In the genomic region with DNA sequence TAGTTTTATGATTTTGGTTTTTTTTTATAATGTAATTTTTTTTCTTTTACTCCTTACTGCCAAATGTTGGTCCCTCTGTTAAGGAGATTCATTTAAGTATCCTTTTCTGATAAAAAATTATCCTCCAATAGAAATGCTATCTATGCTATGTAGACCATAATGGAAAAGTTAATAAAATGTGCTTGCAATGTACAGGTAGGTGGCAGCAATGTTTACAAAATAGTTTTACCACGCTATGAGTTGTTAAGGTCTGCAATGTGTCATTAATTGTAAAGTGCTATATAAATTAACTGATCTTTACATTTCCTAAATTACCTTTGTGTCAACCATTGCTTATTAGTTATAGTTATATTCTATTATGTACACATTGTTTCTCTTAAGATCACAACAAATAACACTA, we compare ENCODE assay signal across 8 cellular contexts. TPM values are rescaled to one million over a fixed set of nuclear protein-coding genes. Genes with fewer than 3 reads are reported as not detected.
A peak's percentile ranks its signal among the peaks of the same experiment; 100 is the strongest.
DNase-seq lines count a peak whose midpoint lies in the region; ATAC-seq and TF ChIP-seq lines count a peak whose summit lies in the region.

No MANE protein-coding gene starts in this region.

- no peaks in the 10 kb centered on the region for H3K9me2 ChIP-seq in PC-3 (replicated peaks; ENCODE audit: low read length)

- no peaks in the 10 kb centered on the region for H3K9me3 Mint-ChIP-seq in CD8-positive, alpha-beta T cell
- H3K9me3 Mint-ChIP-seq in WTC11: peaks cover 3% of the 10 kb centered on the region; the same call in 1 of the 2 replicates

- no peak overlapping the region for H3K4me2 ChIP-seq in PC-3 (ENCODE audit: low read length)

- intact Hi-C loops in CD8-positive, alpha-beta T cell (cut with DNase I, micrococcal nuclease): loop anchor here (1.0 to 10.0 kb wide), 7 partner anchors 33 to 796 kb away; no protein-coding TSS in a partner anchor
- intact Hi-C loops in PC-3 (cut with micrococcal nuclease) (loop anchor here (1.0 to 10.0 kb wide), 5 partner anchors 68 to 626 kb away; no protein-coding TSS in a partner anchor), lower leg skin (cut with DNase I; ENCODE audit: low total_unique reads) (no loop called here), head of caudate nucleus (cut with DNase I) (no loop called here)

- H3F3A ChIP-seq in PC-3 (ENCODE audit: low read length, unreplicated experiment): no peaks in the 10 kb centered on the region

- H3K4me1 Mint-ChIP-seq in CD8-positive, alpha-beta T cell (ENCODE audit: low read depth): peaks cover 17% of the 10 kb centered on the region
- H3K4me1 Mint-ChIP-seq in WTC11: peaks cover 5% of the 10 kb centered on the region; the same call in 1 of the 2 replicates

- TF ChIP-seq POLR2A in lower leg skin (IDR thresholded peaks at IDR 0.05): no peak

- BruUV-seq in PC-3 (replicated peaks; lab: Mats Ljungman, UMichigan): no TSS peak

- H3K27ac ChIP-seq in CD8-positive, alpha-beta T cell (ENCODE audit: low read depth, low read length): no peak overlapping the region
- H3K27ac ChIP-seq in PC-3 (ENCODE audit: low read length): no peak overlapping the region

- no peaks in the 10 kb centered on the region for H3K36me3 ChIP-seq in CD8-positive, alpha-beta T cell (ENCODE audit: insufficient read depth, low read length)
- H3K36me3 ChIP-seq in PC-3 (ENCODE audit: low read depth, low read length): no peaks in the 10 kb centered on the region
- H3K36me3 ChIP-seq in kidney epithelial cell (ENCODE audit: control insufficient read depth, insufficient read depth, low read length): no peaks in the 10 kb centered on the region

- no peak overlapping the region for H2AFZ ChIP-seq in PC-3 (ENCODE audit: low read length)

- POLR2A ChIA-PET in CD8-positive, alpha-beta T cell (lab: Charles Lee): no interaction called here
- POLR2A ChIA-PET in PC-3 (lab: Charles Lee; ENCODE audit: unreplicated experiment): no interaction called here
- POLR2A ChIA-PET in WTC11 (lab: Charles Lee): no interaction called here

- H3K79me2 ChIP-seq in PC-3 (ENCODE audit: low read length): peaks cover 12% of the 10 kb centered on the region

- peaks cover 12% of the 10 kb centered on the region for H3K36me3 Mint-ChIP-seq in CD8-positive, alpha-beta T cell
- H3K36me3 Mint-ChIP-seq in WTC11: no peaks in the 10 kb centered on the region; the same call in 1 of the 2 replicates

- no peak overlapping the region for H3K4me3 Mint-ChIP-seq in CD8-positive, alpha-beta T cell
- no peak overlapping the region for H3K4me3 Mint-ChIP-seq in WTC11

- no peaks in the 10 kb centered on the region for H3K4me1 ChIP-seq in CD8-positive, alpha-beta T cell (ENCODE audit: insufficient read depth, low read length)
- peaks cover 5% of the 10 kb centered on the region for H3K4me1 ChIP-seq in PC-3 (ENCODE audit: insufficient read depth, low read length)

- no peaks in the 10 kb centered on the region for H3K9me3 ChIP-seq in CD8-positive, alpha-beta T cell (ENCODE audit: low read length)
- H3K9me3 ChIP-seq in PC-3 (ENCODE audit: low read length): no peaks in the 10 kb centered on the region

- no peak for DNase-seq in CD8-positive, alpha-beta T cell
- DNase-seq in PC-3: peak; percentile 70
- no peak for DNase-seq in kidney epithelial cell (ENCODE audit: low read depth)
- no peak for DNase-seq in lower leg skin (ENCODE audit: low spot score in 2 of 2)
- DNase-seq in head of caudate nucleus: no peak
- DNase-seq in WTC11 (ENCODE audit: low spot score): no peak

- H3K27me3 Mint-ChIP-seq in CD8-positive, alpha-beta T cell (ENCODE audit: low read depth): no peaks in the 10 kb centered on the region
- H3K27me3 Mint-ChIP-seq in WTC11 (ENCODE audit: low read depth): no peaks in the 10 kb centered on the region

- H3K4me3 ChIP-seq in CD8-positive, alpha-beta T cell (ENCODE audit: low read depth, low read length): no peak overlapping the region
- H3K4me3 ChIP-seq in PC-3 (ENCODE audit: low read length): no peak overlapping the region
- no peak overlapping the region for H3K4me3 ChIP-seq in kidney epithelial cell (ENCODE audit: low read depth, low read length)
- no peak overlapping the region for H3K4me3 ChIP-seq in lower leg skin (ENCODE audit: low read depth, poor library complexity, severe bottlenecking)

- H3K9ac ChIP-seq in PC-3 (ENCODE audit: low read length): no peak overlapping the region

- CTCF ChIA-PET in CD8-positive, alpha-beta T cell (lab: Charles Lee): interaction anchor here (0.6 to 1.4 kb wide), 5 partner anchors 38 to 475 kb away, joined by 3 to 9 read pairs (median 3); no protein-coding TSS in a partner anchor
- CTCF ChIA-PET in PC-3 (lab: Charles Lee) (no interaction called here), WTC11 (lab: Charles Lee) (no interaction called here)

- 13 to 14% methylated on average over 1 of the region's 1 CpG for WGBS in lower leg skin, 2 donors

- H3K27ac Mint-ChIP-seq in CD8-positive, alpha-beta T cell: no peak overlapping the region
- H3K27ac Mint-ChIP-seq in WTC11: no peak overlapping the region

- TF ChIP-seq CTCF in CD8-positive, alpha-beta T cell (IDR thresholded peaks at IDR 0.05): peak; percentile 60
- peak; percentile 84 for TF ChIP-seq CTCF in PC-3 (conservative IDR thresholded peaks at IDR 0.05; ENCODE audit: low read depth, low read length)
- peak; percentile 32 for TF ChIP-seq CTCF in kidney epithelial cell (IDR thresholded peaks at IDR 0.05; ENCODE audit: insufficient read depth, low read length, poor library complexity, severe bottlenecking)
- no peak for TF ChIP-seq CTCF in lower leg skin (IDR thresholded peaks at IDR 0.05)
- TF ChIP-seq CTCF in WTC11 (IDR thresholded peaks at IDR 0.05): no peak

- H4K20me1 ChIP-seq in PC-3 (ENCODE audit: low read length): no peaks in the 10 kb centered on the region; the same call in 1 of the 2 replicates

- no peaks in the 10 kb centered on the region for H3K27me3 ChIP-seq in CD8-positive, alpha-beta T cell (ENCODE audit: insufficient read depth, low read length)
- H3K27me3 ChIP-seq in PC-3 (ENCODE audit: low read length) (no peaks in the 10 kb centered on the region), kidney epithelial cell (ENCODE audit: control insufficient read depth, insufficient read depth, low read length) (no peaks in the 10 kb centered on the region)

- no peak for ATAC-seq in CD8-positive, alpha-beta T cell
- ATAC-seq in GM18907 (IDR thresholded peaks at IDR 0.05; ENCODE audit: unreplicated experiment) (peak; percentile 35), HG03354 (IDR thresholded peaks at IDR 0.05; ENCODE audit: poor library complexity, severe bottlenecking, unreplicated experiment) (peak; percentile 25), PC-3 (peak; percentile 23; the same call in 1 of the 2 replicates), WTC11 (no peak)

TF ChIP-seq in WTC11, 78 proteins besides CTCF, POLR2A, EP300 and RAD21 (continues in another document):
- TF ChIP-seq, protein P1, sequence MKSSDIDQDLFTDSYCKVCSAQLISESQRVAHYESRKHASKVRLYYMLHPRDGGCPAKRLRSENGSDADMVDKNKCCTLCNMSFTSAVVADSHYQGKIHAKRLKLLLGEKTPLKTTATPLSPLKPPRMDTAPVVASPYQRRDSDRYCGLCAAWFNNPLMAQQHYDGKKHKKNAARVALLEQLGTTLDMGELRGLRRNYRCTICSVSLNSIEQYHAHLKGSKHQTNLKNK (CRISPR knock-in tag; IDR thresholded peaks at IDR 0.05): no peak
- TF ChIP-seq, protein P2, sequence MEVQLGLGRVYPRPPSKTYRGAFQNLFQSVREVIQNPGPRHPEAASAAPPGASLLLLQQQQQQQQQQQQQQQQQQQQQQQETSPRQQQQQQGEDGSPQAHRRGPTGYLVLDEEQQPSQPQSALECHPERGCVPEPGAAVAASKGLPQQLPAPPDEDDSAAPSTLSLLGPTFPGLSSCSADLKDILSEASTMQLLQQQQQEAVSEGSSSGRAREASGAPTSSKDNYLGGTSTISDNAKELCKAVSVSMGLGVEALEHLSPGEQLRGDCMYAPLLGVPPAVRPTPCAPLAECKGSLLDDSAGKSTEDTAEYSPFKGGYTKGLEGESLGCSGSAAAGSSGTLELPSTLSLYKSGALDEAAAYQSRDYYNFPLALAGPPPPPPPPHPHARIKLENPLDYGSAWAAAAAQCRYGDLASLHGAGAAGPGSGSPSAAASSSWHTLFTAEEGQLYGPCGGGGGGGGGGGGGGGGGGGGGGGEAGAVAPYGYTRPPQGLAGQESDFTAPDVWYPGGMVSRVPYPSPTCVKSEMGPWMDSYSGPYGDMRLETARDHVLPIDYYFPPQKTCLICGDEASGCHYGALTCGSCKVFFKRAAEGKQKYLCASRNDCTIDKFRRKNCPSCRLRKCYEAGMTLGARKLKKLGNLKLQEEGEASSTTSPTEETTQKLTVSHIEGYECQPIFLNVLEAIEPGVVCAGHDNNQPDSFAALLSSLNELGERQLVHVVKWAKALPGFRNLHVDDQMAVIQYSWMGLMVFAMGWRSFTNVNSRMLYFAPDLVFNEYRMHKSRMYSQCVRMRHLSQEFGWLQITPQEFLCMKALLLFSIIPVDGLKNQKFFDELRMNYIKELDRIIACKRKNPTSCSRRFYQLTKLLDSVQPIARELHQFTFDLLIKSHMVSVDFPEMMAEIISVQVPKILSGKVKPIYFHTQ (CRISPR knock-in tag; IDR thresholded peaks at IDR 0.05): no peak
- TF ChIP-seq GTF2I (CRISPR knock-in tag; conservative IDR thresholded peaks at IDR 0.05) (no peak), KAT7 (CRISPR knock-in tag; IDR thresholded peaks at IDR 0.05; ENCODE audit: borderline replicate concordance) (no peak), JUN (CRISPR knock-in tag; IDR thresholded peaks at IDR 0.05) (no peak)
- TF ChIP-seq, protein P3, sequence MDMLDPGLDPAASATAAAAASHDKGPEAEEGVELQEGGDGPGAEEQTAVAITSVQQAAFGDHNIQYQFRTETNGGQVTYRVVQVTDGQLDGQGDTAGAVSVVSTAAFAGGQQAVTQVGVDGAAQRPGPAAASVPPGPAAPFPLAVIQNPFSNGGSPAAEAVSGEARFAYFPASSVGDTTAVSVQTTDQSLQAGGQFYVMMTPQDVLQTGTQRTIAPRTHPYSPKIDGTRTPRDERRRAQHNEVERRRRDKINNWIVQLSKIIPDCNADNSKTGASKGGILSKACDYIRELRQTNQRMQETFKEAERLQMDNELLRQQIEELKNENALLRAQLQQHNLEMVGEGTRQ (CRISPR knock-in tag; IDR thresholded peaks at IDR 0.05): no peak

RNA-seq across cellular contexts. Expression of a gene that starts 3.8 kb away (rescaled TPM):
- 100 to 1,000 TPM; 134 to 143 TPM for total RNA-seq in CD8-positive, alpha-beta T cell
- total RNA-seq in PC-3 (2014; rRNA removed) (8.4 and 10.6 TPM in 2 replicates), kidney epithelial cell (7.8 and 7.9 TPM in 2 replicates), lower leg skin (10 to 100 TPM; 18.9 to 39.6 (median 24.0) TPM), WTC11 (2021) (17.7 to 20.3 TPM (median 19.1 TPM) in 3 replicates)

RNA-seq across cellular contexts. Expression of a gene that starts 9.4 kb away (rescaled TPM):
- total RNA-seq in CD8-positive, alpha-beta T cell: 1 to 10 TPM; 1.0 to 1.3 TPM
- total RNA-seq in PC-3 (2014; rRNA removed) (not detected in 2 replicates), kidney epithelial cell (not detected in 2 replicates), lower leg skin (not detected), WTC11 (2021) (not detected in 3 replicates)

Comparison
In these comparisons a context has a peak if more than half of its experiments do, and no peak if none do; other contexts are left out.
1. ATAC-seq: peak in GM18907 (single experiment), HG03354 (single experiment) and PC-3 (single experiment); none in CD8-positive, alpha-beta T cell (single experiment) and WTC11 (single experiment).
2. CTCF ChIP-seq: peak in CD8-positive, alpha-beta T cell (single experiment), PC-3 (single experiment) and kidney epithelial cell (single experiment); none in lower leg skin (0 of 3) and WTC11 (single experiment).
3. intact Hi-C loops: an anchor here in CD8-positive, alpha-beta T cell (1.0 to 10.0 kb wide) and PC-3 (1.0 to 10.0 kb wide); none called in lower leg skin and head of caudate nucleus.